29 cellular contexts compared by ENCODE assay signal in the genomic region with DNA sequence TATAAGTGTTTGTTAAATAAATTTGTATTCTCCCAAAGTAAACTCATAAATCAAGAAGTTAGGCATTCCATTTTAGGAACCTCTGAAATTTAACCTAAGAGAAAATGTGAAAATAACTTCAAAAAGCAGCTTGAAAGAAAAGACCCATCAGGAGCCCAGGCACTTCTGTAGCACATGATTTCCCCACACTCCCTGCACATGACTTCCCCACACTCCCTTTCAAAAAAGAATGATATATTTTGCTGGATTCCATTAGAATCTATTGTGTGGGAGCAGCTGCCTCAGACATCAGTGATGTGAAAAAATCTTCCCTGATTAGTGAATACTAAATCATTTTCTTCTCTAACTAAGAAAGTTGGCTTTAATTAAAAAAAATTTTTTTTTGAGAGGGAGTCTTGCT.
"Had no signal": no experiment of that assay in that cellular context is flagged by ENCODE, and none has a peak within 500 bp of the region (broad histone marks: within the 10 kb centered on the region; RNA-seq: fewer than 3 reads in every experiment).

No MANE protein-coding gene starts in this region.

- H3K4me3 Mint-ChIP-seq: activated CD4-positive, alpha-beta T cell treated with anti-CD3 and anti-CD28 coated beads, Interleukin-2, amount 10 ng/mL, durations not matched to agents 24 days and 14 days; activated CD8-positive, alpha-beta T cell treated with anti-CD3 and anti-CD28 coated beads for 36 hours; activated naive CD8-positive, alpha-beta T cell treated with anti-CD3 and anti-CD28 coated beads for 36 hours; activated T-cell treated with anti-CD3 and anti-CD28 coated beads, Interleukin-2, amount 50 U/mL, for 72 hours; activated T-helper 17 cell treated with anti-CD3 and anti-CD28 coated beads, Interleukin-2, amount 50 U/mL, for 72 hours; central memory CD8-positive, alpha-beta T cell; T-helper 1 cell treated with Interleukin-12 subunit alpha and Interleukin-12 subunit beta and Interleukin-4 antibody, amounts not matched to agents 30 μg/mL and 1 μg/mL, for 36 hours; T-helper 2 cell treated with Interferon-gamma antibody and Interleukin-4, amounts not matched to agents 5 μg/mL and 100 μg/mL, for 36 hours had no signal

- H3K4me3 ChIP-seq: Peyer's patch had no signal

- H3K9me3 Mint-ChIP-seq: activated CD4-positive, alpha-beta T cell treated with anti-CD3 and anti-CD28 coated beads, Interleukin-2, amount 10 ng/mL, durations not matched to agents 24 days and 14 days; activated CD8-positive, alpha-beta T cell treated with anti-CD3 and anti-CD28 coated beads for 36 hours; activated naive CD8-positive, alpha-beta T cell treated with anti-CD3 and anti-CD28 coated beads for 36 hours; activated T-cell treated with anti-CD3 and anti-CD28 coated beads, Interleukin-2, amount 50 U/mL, for 72 hours; activated T-helper 17 cell treated with anti-CD3 and anti-CD28 coated beads, Interleukin-2, amount 50 U/mL, for 72 hours; central memory CD8-positive, alpha-beta T cell; T-helper 1 cell treated with Interleukin-12 subunit alpha and Interleukin-12 subunit beta and Interleukin-4 antibody, amounts not matched to agents 30 μg/mL and 1 μg/mL, for 36 hours; T-helper 2 cell treated with Interferon-gamma antibody and Interleukin-4, amounts not matched to agents 5 μg/mL and 100 μg/mL, for 36 hours had no signal

- ATAC-seq: activated CD8-positive, alpha-beta T cell treated with anti-CD3 and anti-CD28 coated beads for 36 hours; activated T-cell treated with anti-CD3 and anti-CD28 coated beads, Interleukin-2, amount 50 U/mL, for 72 hours; activated T-helper 17 cell treated with anti-CD3 and anti-CD28 coated beads, Interleukin-2, amount 50 U/mL, for 72 hours; PC-3; Right ventricle myocardium inferior had no signal

- H3K27ac ChIP-seq: brain microvascular endothelial cell, Peyer's patch had no signal

- H3K36me3 ChIP-seq: brain microvascular endothelial cell, Peyer's patch had no signal

- DNase-seq: activated CD4-positive, alpha-beta T cell treated with anti-CD3 and anti-CD28 coated beads, Interleukin-2, amount 10 ng/mL, durations not matched to agents 24 days and 14 days; activated CD4-positive, alpha-beta T cell treated with anti-CD3 and anti-CD28 coated beads, Interleukin-2, amount 50 U/mL, for 4 hours; activated CD8-positive, alpha-beta T cell treated with anti-CD3 and anti-CD28 coated beads for 36 hours; activated effector memory CD4-positive, alpha-beta T cell treated with anti-CD3 and anti-CD28 coated beads, Interleukin-2, amount 50 U/mL, for 16 hours; activated naive CD4-positive, alpha-beta T cell; activated naive CD4-positive, alpha-beta T cell treated with anti-CD3 and anti-CD28 coated beads, Interleukin-2, amount 50 U/mL, for 16 hours; activated naive CD8-positive, alpha-beta T cell treated with anti-CD3 and anti-CD28 coated beads for 36 hours; activated T-cell treated with anti-CD3 and anti-CD28 coated beads, Interleukin-2, amount 50 U/mL, for 1 hour; activated T-cell treated with anti-CD3 and anti-CD28 coated beads, Interleukin-2, amount 50 U/mL, for 72 hours; amniotic stem cell; aorta; brain microvascular endothelial cell; NCI-H1105; NCI-H1436; NCI-H1694; NCI-H1930; NCI-H2081 treated with DMSO at 0.1 percent for 48 hours; NCI-H345; NCI-H524 treated with DMSO at 0.1 percent for 48 hours; NCI-H748 treated with DMSO at 0.1 percent for 48 hours; NK-92 treated with Interleukin-12 subunit alpha and Interleukin-12 subunit beta, amount 100 ng/mL, for 24 hours; PC-3; Peyer's patch; RPMI8226 had no signal

- H3K27me3 ChIP-seq: brain microvascular endothelial cell, Peyer's patch had no signal

- H3K36me3 Mint-ChIP-seq: activated naive CD8-positive, alpha-beta T cell treated with anti-CD3 and anti-CD28 coated beads for 36 hours had no signal

- H3K27ac Mint-ChIP-seq: activated CD4-positive, alpha-beta T cell treated with anti-CD3 and anti-CD28 coated beads, Interleukin-2, amount 10 ng/mL, durations not matched to agents 24 days and 14 days; activated CD8-positive, alpha-beta T cell treated with anti-CD3 and anti-CD28 coated beads for 36 hours; activated naive CD8-positive, alpha-beta T cell treated with anti-CD3 and anti-CD28 coated beads for 36 hours; activated T-cell treated with anti-CD3 and anti-CD28 coated beads, Interleukin-2, amount 50 U/mL, for 72 hours; T-helper 1 cell treated with Interleukin-12 subunit alpha and Interleukin-12 subunit beta and Interleukin-4 antibody, amounts not matched to agents 30 μg/mL and 1 μg/mL, for 36 hours; T-helper 2 cell treated with Interferon-gamma antibody and Interleukin-4, amounts not matched to agents 5 μg/mL and 100 μg/mL, for 36 hours had no signal

- H3K4me1 Mint-ChIP-seq: activated naive CD8-positive, alpha-beta T cell treated with anti-CD3 and anti-CD28 coated beads for 36 hours; central memory CD8-positive, alpha-beta T cell had no signal

- H3K4me1 ChIP-seq: Peyer's patch had no signal

- H3K27me3 Mint-ChIP-seq: activated CD4-positive, alpha-beta T cell treated with anti-CD3 and anti-CD28 coated beads, Interleukin-2, amount 10 ng/mL, durations not matched to agents 24 days and 14 days; activated CD8-positive, alpha-beta T cell treated with anti-CD3 and anti-CD28 coated beads for 36 hours; activated naive CD8-positive, alpha-beta T cell treated with anti-CD3 and anti-CD28 coated beads for 36 hours; activated T-helper 17 cell treated with anti-CD3 and anti-CD28 coated beads, Interleukin-2, amount 50 U/mL, for 72 hours; central memory CD8-positive, alpha-beta T cell had no signal
